Comparison of ENCODE assay signal across 15 cellular contexts in the genomic region with DNA sequence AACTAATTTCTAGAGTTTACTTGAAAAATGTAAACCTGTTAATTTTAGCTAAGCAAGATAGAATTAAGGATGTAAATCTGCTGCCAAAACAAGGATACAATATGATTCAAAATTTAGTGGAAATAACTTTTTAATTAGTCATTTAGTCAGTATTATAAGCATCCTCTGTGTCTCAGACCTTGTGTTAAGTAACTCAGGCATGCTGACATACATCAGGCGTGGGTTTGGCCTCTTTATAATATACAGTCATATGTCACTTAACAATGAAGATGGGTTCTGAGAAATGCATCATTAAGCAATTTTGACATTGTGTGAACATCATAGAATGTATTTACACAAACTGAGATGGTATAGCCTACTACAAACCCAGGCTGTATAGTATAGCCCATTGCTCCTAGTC.
DNase-seq lines count a peak whose midpoint lies in the region; ATAC-seq and TF ChIP-seq lines count a peak whose summit lies in the region.
"Had no signal": no experiment of that assay in that cellular context is flagged by ENCODE, and none has a peak within 500 bp of the region (broad histone marks: within the 10 kb centered on the region; RNA-seq: fewer than 3 reads in every experiment).

No MANE protein-coding gene starts in this region.

- H3K23ac ChIP-seq in trophoblast cell (ENCODE audit: low read length), result no peak overlapping the region

- no peak overlapping the region for H2BK5ac ChIP-seq in trophoblast cell (ENCODE audit: low read depth, low read length, poor library complexity)

- BruUV-seq in mammary epithelial cell (replicated peaks; lab: Mats Ljungman, UMichigan), result no TSS peak

- peak; percentile 70 for ATAC-seq in activated CD4-positive, alpha-beta T cell treated with anti-CD3 and anti-CD28 coated beads for 36 hours
- ATAC-seq in HG02678 (IDR thresholded peaks at IDR 0.05; ENCODE audit: unreplicated experiment), result no peak
- ATAC-seq: activated CD8-positive, alpha-beta memory T cell treated with anti-CD3 and anti-CD28 coated beads, Interleukin-2, amount 10 ng/mL, durations not matched to agents 7 days and 5 days; left lobe of liver had no signal

- H4K91ac ChIP-seq in trophoblast cell (ENCODE audit: low read depth, low read length), result no peak overlapping the region

- H3K27me3 Mint-ChIP-seq in activated CD4-positive, alpha-beta T cell treated with anti-CD3 and anti-CD28 coated beads for 36 hours, result no peaks in the 10 kb centered on the region
- H3K27me3 Mint-ChIP-seq: activated CD8-positive, alpha-beta memory T cell treated with anti-CD3 and anti-CD28 coated beads, Interleukin-2, amount 10 ng/mL, durations not matched to agents 7 days and 5 days had no signal

- H3K9me3 ChIP-seq in mammary epithelial cell (replicated peaks; ENCODE audit: insufficient read depth, low read length), result no peaks in the 10 kb centered on the region
- H3K9me3 ChIP-seq in trophoblast cell (ENCODE audit: insufficient read depth, low read depth, low read length), result no peaks in the 10 kb centered on the region

- H3K79me1 ChIP-seq in trophoblast cell (ENCODE audit: low read length), result peaks cover 28% of the 10 kb centered on the region

- dilution Hi-C loops in mammary epithelial cell (cut with HindIII; ENCODE audit: low sequenced_read_pairs), result no loop called here

- H3K9ac ChIP-seq in mammary epithelial cell (ENCODE audit: insufficient read depth, low read length) (no peak overlapping the region), trophoblast cell (ENCODE audit: low read length) (no peak overlapping the region)

- no peaks in the 10 kb centered on the region for H4K20me1 ChIP-seq in mammary epithelial cell (ENCODE audit: insufficient read depth, low read length)

- H3K36me3 ChIP-seq in mammary epithelial cell (ENCODE audit: insufficient read depth, low read length) (no peaks in the 10 kb centered on the region), trophoblast cell (ENCODE audit: control insufficient read depth in 1 of 2, insufficient read depth in 2 of 2, low read length in 2 of 2) (no peaks in the 10 kb centered on the region)

- no peak overlapping the region for H3K18ac ChIP-seq in trophoblast cell (ENCODE audit: low read length)

- H3K4me3 Mint-ChIP-seq in activated CD4-positive, alpha-beta T cell treated with anti-CD3 and anti-CD28 coated beads for 36 hours, result no peak overlapping the region
- H3K4me3 Mint-ChIP-seq: activated CD8-positive, alpha-beta memory T cell treated with anti-CD3 and anti-CD28 coated beads, Interleukin-2, amount 10 ng/mL, durations not matched to agents 7 days and 5 days had no signal

- H3K27ac Mint-ChIP-seq in activated CD4-positive, alpha-beta T cell treated with anti-CD3 and anti-CD28 coated beads for 36 hours, result no peak overlapping the region
- H3K27ac Mint-ChIP-seq: activated CD8-positive, alpha-beta memory T cell treated with anti-CD3 and anti-CD28 coated beads, Interleukin-2, amount 10 ng/mL, durations not matched to agents 7 days and 5 days had no signal

- H3K4me3 ChIP-seq in mammary epithelial cell (replicated peaks in 1 of 3; ENCODE audit: insufficient read depth in 1 of 3, low read depth in 2 of 3, low read length in 3 of 3) (no peak overlapping the region), trophoblast cell (ENCODE audit: low read depth, low read length) (no peak overlapping the region)

- no peak overlapping the region for H2AK5ac ChIP-seq in trophoblast cell (ENCODE audit: low read length)

- H3K36me3 Mint-ChIP-seq in activated CD4-positive, alpha-beta T cell treated with anti-CD3 and anti-CD28 coated beads for 36 hours (ENCODE audit: low read depth), result no peaks in the 10 kb centered on the region
- H3K36me3 Mint-ChIP-seq: activated CD8-positive, alpha-beta memory T cell treated with anti-CD3 and anti-CD28 coated beads, Interleukin-2, amount 10 ng/mL, durations not matched to agents 7 days and 5 days had no signal

- H2BK120ac ChIP-seq in trophoblast cell (ENCODE audit: insufficient read depth, low read length, poor library complexity), result no peak overlapping the region

- H3K4me2 ChIP-seq in mammary epithelial cell (ENCODE audit: insufficient read depth, low read depth, low read length), result no peak overlapping the region
- H3K4me2 ChIP-seq in trophoblast cell (ENCODE audit: low read length), result no peak overlapping the region

- TF ChIP-seq CTCF in mammary epithelial cell (conservative IDR thresholded peaks at IDR 0.05 in 1 of 2, IDR thresholded peaks at IDR 0.05 in 1 of 2; ENCODE audit: extremely low read depth in 1 of 2, insufficient read depth in 1 of 2, low read depth in 1 of 2, low read length in 2 of 2), result no peak

- no peak overlapping the region for H3K14ac ChIP-seq in trophoblast cell (ENCODE audit: low read length)

- CTCF ChIA-PET in activated CD4-positive, alpha-beta T cell treated with anti-CD3 and anti-CD28 coated beads for 36 hours (lab: Charles Lee), result interaction anchor here (1.3 kb wide), 1 partner anchor 258 kb away, joined by 3 read pairs; no protein-coding TSS in a partner anchor
- CTCF ChIA-PET in mammary epithelial cell (lab: Charles Lee; ENCODE audit: low non-redundant PET), result no interaction called here

- H2BK12ac ChIP-seq in trophoblast cell (ENCODE audit: low read length), result no peak overlapping the region

- no peak overlapping the region for H3K4ac ChIP-seq in trophoblast cell (ENCODE audit: low read depth, low read length)

- intact Hi-C loops in activated CD4-positive, alpha-beta T cell treated with anti-CD3 and anti-CD28 coated beads for 36 hours (cut with DNase I, micrococcal nuclease), result loop anchor here in 1 of 2 experiments (10.0 kb wide), 1 partner anchor 121 kb away; no protein-coding TSS in a partner anchor
- intact Hi-C loops in mammary epithelial cell (cut with micrococcal nuclease), result no loop called here

- peak overlapping the region; percentile 48 for H3K27ac ChIP-seq in mammary epithelial cell (ENCODE audit: insufficient read depth, low read depth, low read length)
- no peak overlapping the region for H3K27ac ChIP-seq in trophoblast cell (ENCODE audit: low read depth, low read length)

- peaks cover 50% of the 10 kb centered on the region for H3K4me1 Mint-ChIP-seq in activated CD4-positive, alpha-beta T cell treated with anti-CD3 and anti-CD28 coated beads for 36 hours

- in situ Hi-C loops in mammary epithelial cell (cut with MboI; ENCODE audit: low sequenced_read_pairs in 2 of 2), result loop anchor here in 1 of 2 donors (10.0 to 25.0 kb wide), 2 partner anchors 279 to 469 kb away; no protein-coding TSS in a partner anchor

- H3K27me3 ChIP-seq in mammary epithelial cell (ENCODE audit: insufficient read depth, low read length) (no peaks in the 10 kb centered on the region), trophoblast cell (ENCODE audit: insufficient read depth, low read length) (no peaks in the 10 kb centered on the region)

- POLR2A ChIA-PET in activated CD4-positive, alpha-beta T cell treated with anti-CD3 and anti-CD28 coated beads for 36 hours (lab: Charles Lee), result no interaction called here

- H4K8ac ChIP-seq in trophoblast cell (ENCODE audit: low read depth, low read length), result no peak overlapping the region

- H3K9me3 Mint-ChIP-seq in activated CD4-positive, alpha-beta T cell treated with anti-CD3 and anti-CD28 coated beads for 36 hours (ENCODE audit: low read depth), result no peaks in the 10 kb centered on the region

- H3K4me1 ChIP-seq in mammary epithelial cell (ENCODE audit: insufficient read depth, low read length) (peaks cover 51% of the 10 kb centered on the region), trophoblast cell (ENCODE audit: control insufficient read depth in 1 of 2, insufficient read depth in 2 of 2, low read length in 2 of 2) (peaks cover 17 to 24% of the 10 kb centered on the region in 2 experiments)

- no peaks in the 10 kb centered on the region for H3K79me2 ChIP-seq in mammary epithelial cell (ENCODE audit: insufficient read depth, low read length)
- peaks cover 5% of the 10 kb centered on the region for H3K79me2 ChIP-seq in trophoblast cell (ENCODE audit: control insufficient read depth, insufficient read depth, low read length, poor library complexity)

- H2AFZ ChIP-seq in mammary epithelial cell (ENCODE audit: low read depth, low read length), result no peak overlapping the region
- H2AFZ ChIP-seq in trophoblast cell (ENCODE audit: insufficient read depth, low read length, poor library complexity), result no peak overlapping the region

- no peak overlapping the region for H4K12ac ChIP-seq in trophoblast cell (ENCODE audit: low read depth, low read length)

- peak; percentile 20 for DNase-seq in activated CD4-positive, alpha-beta T cell treated with anti-CD3 and anti-CD28 coated beads for 36 hours
- DNase-seq in activated CD4-positive, alpha-beta T cell treated with anti-CD3 and anti-CD28 coated beads, Interleukin-2, amount 50 U/mL, for 4 hours, result no peak
- DNase-seq in HS-5 (ENCODE audit: low read depth) (peak; percentile 60), mammary epithelial cell (peak; percentile 63), trophoblast cell (peak; percentile 52 to 66), NCI-H2081 (lab: John Stamatoyannopoulos, UW) (no peak)
- no peak for DNase-seq in NK-92 treated with Interleukin-12 subunit alpha and Interleukin-12 subunit beta, amount 100 ng/mL, for 24 hours (lab: John Stamatoyannopoulos, UW)
- DNase-seq: 8988T; activated CD8-positive, alpha-beta memory T cell treated with anti-CD3 and anti-CD28 coated beads, Interleukin-2, amount 10 ng/mL, durations not matched to agents 7 days and 5 days; hippocampal formation; NCI-H2029; SIG-M5; stimulated activated CD4-positive, alpha-beta T cell treated with anti-CD3 and anti-CD28 coated beads, Interleukin-2, amount 100 ng/mL, for 48 hours had no signal

- WGBS in mammary epithelial cell (ENCODE audit: low coverage, missing lambda C conversion rate), result 14% methylated on average over 1 of the region's 1 CpG
- WGBS in trophoblast cell (ENCODE audit: extremely low coverage, insufficient coverage, insufficient read length), result no CpG with 5 or more reads among the region's 1 CpG

Comparison
In these comparisons a context has a peak if more than half of its experiments do, and no peak if none do; other contexts are left out.
1. DNase-seq: peak in activated CD4-positive, alpha-beta T cell treated with anti-CD3 and anti-CD28 coated beads for 36 hours (single experiment), HS-5 (single experiment), mammary epithelial cell (single experiment) and trophoblast cell (2 of 2); none in activated CD4-positive, alpha-beta T cell treated with anti-CD3 and anti-CD28 coated beads, Interleukin-2, amount 50 U/mL, for 4 hours (0 of 2), NK-92 treated with Interleukin-12 subunit alpha and Interleukin-12 subunit beta, amount 100 ng/mL, for 24 hours (single experiment) and NCI-H2081 (0 of 2).